In the genomic region with DNA sequence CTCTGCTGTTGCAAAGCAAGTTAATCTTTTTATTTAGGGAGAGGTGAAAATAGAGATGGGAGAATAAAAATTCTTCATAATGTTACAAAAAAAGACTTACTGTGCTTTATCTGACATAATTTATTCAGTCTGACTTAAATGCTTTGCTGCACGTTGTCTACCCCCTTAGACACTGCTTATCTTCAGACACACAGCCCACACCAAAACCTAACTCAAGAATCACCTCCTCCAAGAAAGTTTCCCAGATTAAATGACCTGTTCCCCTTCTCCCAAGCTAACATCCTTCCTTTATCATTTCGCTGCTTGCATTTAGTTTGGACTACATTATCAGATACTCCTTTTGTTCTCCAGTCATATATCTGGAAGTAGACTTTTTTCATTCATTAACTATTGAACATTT, we compare ENCODE assay signal across 24 cellular contexts. TPM values are rescaled to one million over a fixed set of nuclear protein-coding genes. Genes with fewer than 3 reads are reported as not detected.
DNase-seq lines count a peak whose midpoint lies in the region; ATAC-seq and TF ChIP-seq lines count a peak whose summit lies in the region.
"Had no signal": no experiment of that assay in that cellular context is flagged by ENCODE, and none has a peak within 500 bp of the region (broad histone marks: within the 10 kb centered on the region; RNA-seq: fewer than 3 reads in every experiment).

No MANE protein-coding gene starts in this region.

- H3K4me1 ChIP-seq in OCI-LY7 (ENCODE audit: insufficient read depth, low read length, poor library complexity, severe bottlenecking) (peaks cover 67% of the 10 kb centered on the region), subcutaneous abdominal adipose tissue (ENCODE audit: control insufficient read depth in 5 of 5, insufficient read depth in 5 of 5, low read length in 5 of 5) (peaks cover 0 to 40% (median 31%) of the 10 kb centered on the region in 5 donors)
- H3K4me1 ChIP-seq: breast epithelium had no signal

- H3K36me3 ChIP-seq in OCI-LY7 (ENCODE audit: insufficient read depth, low read length), result no peaks in the 10 kb centered on the region
- H3K36me3 ChIP-seq in subcutaneous abdominal adipose tissue (ENCODE audit: control insufficient read depth in 5 of 5, insufficient read depth in 5 of 5, low read length in 5 of 5), result no peaks in the 10 kb centered on the region
- H3K36me3 ChIP-seq: breast epithelium, neural progenitor cell, uterus had no signal

- H3K9me3 Mint-ChIP-seq in activated T-cell treated with anti-CD3 and anti-CD28 coated beads, Interleukin-2, amount 50 U/mL, for 4 hours, result no peaks in the 10 kb centered on the region
- H3K9me3 Mint-ChIP-seq in activated T-cell treated with anti-CD3 and anti-CD28 coated beads, Interleukin-2, amount 50 U/mL, for 72 hours, result no peaks in the 10 kb centered on the region
- no peaks in the 10 kb centered on the region for H3K9me3 Mint-ChIP-seq in effector memory CD8-positive, alpha-beta T cell
- H3K9me3 Mint-ChIP-seq: activated CD8-positive, alpha-beta T cell treated with anti-CD3 and anti-CD28 coated beads for 36 hours; HFFc6; neural progenitor cell had no signal

- H3K4me1 Mint-ChIP-seq in activated T-cell treated with anti-CD3 and anti-CD28 coated beads, Interleukin-2, amount 50 U/mL, for 4 hours (ENCODE audit: low read depth), result peaks cover 67% of the 10 kb centered on the region
- H3K4me1 Mint-ChIP-seq in activated T-cell treated with anti-CD3 and anti-CD28 coated beads, Interleukin-2, amount 50 U/mL, for 72 hours (ENCODE audit: low read depth), result peaks cover 62% of the 10 kb centered on the region
- H3K4me1 Mint-ChIP-seq in effector memory CD8-positive, alpha-beta T cell (ENCODE audit: low read depth in 2 of 2), result peaks cover 42 to 44% of the 10 kb centered on the region in 2 donors

- H3K4me3 ChIP-seq in OCI-LY7 (ENCODE audit: low read depth, low read length, poor library complexity, severe bottlenecking), result peak overlapping the region; percentile 16
- H3K4me3 ChIP-seq in subcutaneous abdominal adipose tissue (ENCODE audit: low read depth in 1 of 5, low read length in 5 of 5), result no peak overlapping the region
- H3K4me3 ChIP-seq: gastrocnemius medialis, neural progenitor cell, uterus had no signal

- no peak overlapping the region for H3K9ac ChIP-seq in subcutaneous abdominal adipose tissue (ENCODE audit: low read length in 5 of 5)
- H3K9ac ChIP-seq: neural progenitor cell had no signal

- ATAC-seq in activated T-cell treated with anti-CD3 and anti-CD28 coated beads, Interleukin-2, amount 50 U/mL, for 4 hours, result no peak
- no peak for ATAC-seq in activated T-cell treated with anti-CD3 and anti-CD28 coated beads, Interleukin-2, amount 50 U/mL, for 72 hours (replicated peaks in 1 of 2)
- no peak for ATAC-seq in effector memory CD8-positive, alpha-beta T cell (replicated peaks)
- ATAC-seq in HG02870 (IDR thresholded peaks at IDR 0.05; ENCODE audit: unreplicated experiment), result no peak
- no peak for ATAC-seq in HG03095 (IDR thresholded peaks at IDR 0.05; ENCODE audit: unreplicated experiment)
- ATAC-seq: activated CD8-positive, alpha-beta T cell treated with anti-CD3 and anti-CD28 coated beads for 36 hours; esophagus mucosa; gastrocnemius medialis had no signal

- CTCF ChIA-PET in OCI-LY7 (lab: Charles Lee; ENCODE audit: unreplicated experiment), result no interaction called here

- H3K9me3 ChIP-seq in OCI-LY7 (ENCODE audit: low read length) (no peaks in the 10 kb centered on the region), subcutaneous abdominal adipose tissue (ENCODE audit: control insufficient read depth in 5 of 5, low read length in 5 of 5) (no peaks in the 10 kb centered on the region)
- H3K9me3 ChIP-seq: breast epithelium, gastrocnemius medialis, uterus had no signal

- no peaks in the 10 kb centered on the region for H3K27me3 ChIP-seq in subcutaneous abdominal adipose tissue (ENCODE audit: control insufficient read depth in 5 of 5, insufficient read depth in 4 of 5, low read length in 5 of 5)
- H3K27me3 ChIP-seq: breast epithelium, gastrocnemius medialis, neural progenitor cell, uterus had no signal

- H3K27ac ChIP-seq in OCI-LY7 (ENCODE audit: low read depth, low read length, poor library complexity, severe bottlenecking), result no peak overlapping the region
- H3K27ac ChIP-seq in subcutaneous abdominal adipose tissue (ENCODE audit: low read depth, low read length), result peak overlapping the region; percentile 18
- H3K27ac ChIP-seq: breast epithelium, gastrocnemius medialis, neural progenitor cell, WERI-Rb-1 had no signal

- POLR2A ChIA-PET in OCI-LY7 (lab: Charles Lee), result no interaction called here

- peaks cover 84% of the 10 kb centered on the region for H3K79me2 ChIP-seq in OCI-LY7 (ENCODE audit: insufficient read depth, low read depth, low read length)

- no peaks in the 10 kb centered on the region for H3K9me2 ChIP-seq in OCI-LY7 (ENCODE audit: insufficient read depth, low read length)

- H3K4me2 ChIP-seq in OCI-LY7 (ENCODE audit: low read length), result peak overlapping the region; percentile 99
- H3K4me2 ChIP-seq: neural progenitor cell had no signal

- TF ChIP-seq CTCF in OCI-LY7 (conservative IDR thresholded peaks at IDR 0.05; ENCODE audit: low read length), result no peak

- no peak for DNase-seq in activated T-cell treated with anti-CD3 and anti-CD28 coated beads, Interleukin-2, amount 50 U/mL, for 4 hours
- no peak for DNase-seq in activated T-cell treated with anti-CD3 and anti-CD28 coated beads, Interleukin-2, amount 50 U/mL, for 72 hours
- DNase-seq in OCI-LY7 (ENCODE audit: low spot score), result no peak
- DNase-seq in effector memory CD8-positive, alpha-beta T cell, result no peak
- DNase-seq in stimulated activated CD4-positive, alpha-beta T cell treated with anti-CD3 and anti-CD28 coated beads, Interleukin-4, amount 100 ng/mL, for 24 hours, result no peak
- DNase-seq: ACHN; activated CD8-positive, alpha-beta T cell treated with anti-CD3 and anti-CD28 coated beads for 36 hours; dermis blood vessel endothelial cell; DMS79 treated with DMSO at 0.1 percent for 48 hours; gastrocnemius medialis; HFFc6; kidney glomerular epithelial cell; NCI-H1417 treated with DMSO at 0.1 percent for 48 hours; NCI-H524 treated with DMSO at 0.1 percent for 48 hours; small intestine; stimulated activated CD4-positive, alpha-beta T cell treated with anti-CD3 and anti-CD28 coated beads, Interleukin-4, amount 100 ng/mL, for 1 hour; uterus; WERI-Rb-1 had no signal

- peak overlapping the region; percentile 0 for H3K4me3 Mint-ChIP-seq in activated T-cell treated with anti-CD3 and anti-CD28 coated beads, Interleukin-2, amount 50 U/mL, for 4 hours
- H3K4me3 Mint-ChIP-seq in activated T-cell treated with anti-CD3 and anti-CD28 coated beads, Interleukin-2, amount 50 U/mL, for 72 hours, result peak overlapping the region in 1 of 2 donors; percentile 3
- peak overlapping the region; percentile 92 to 93 for H3K4me3 Mint-ChIP-seq in effector memory CD8-positive, alpha-beta T cell
- H3K4me3 Mint-ChIP-seq: neural progenitor cell had no signal

- no peaks in the 10 kb centered on the region for H4K20me1 ChIP-seq in OCI-LY7 (ENCODE audit: insufficient read depth, low read length)

- no peak overlapping the region for H3K27ac Mint-ChIP-seq in activated T-cell treated with anti-CD3 and anti-CD28 coated beads, Interleukin-2, amount 50 U/mL, for 72 hours
- H3K27ac Mint-ChIP-seq in effector memory CD8-positive, alpha-beta T cell, result peak overlapping the region; percentile 27 to 71
- H3K27ac Mint-ChIP-seq: activated CD8-positive, alpha-beta T cell treated with anti-CD3 and anti-CD28 coated beads for 36 hours; neural progenitor cell had no signal

- intact Hi-C loops in OCI-LY7 (cut with micrococcal nuclease; ENCODE audit: unreplicated experiment), result loop anchor here (5.0 to 10.0 kb wide), 2 partner anchors 207 to 1041 kb away; partner anchors contain the start of genes KRR1 and ZDHHC17

- H3K36me3 Mint-ChIP-seq in activated T-cell treated with anti-CD3 and anti-CD28 coated beads, Interleukin-2, amount 50 U/mL, for 4 hours (ENCODE audit: insufficient read depth), result peaks cover 14% of the 10 kb centered on the region
- H3K36me3 Mint-ChIP-seq in activated T-cell treated with anti-CD3 and anti-CD28 coated beads, Interleukin-2, amount 50 U/mL, for 72 hours (ENCODE audit: insufficient read depth in 2 of 2), result peaks cover 1 to 3% of the 10 kb centered on the region in 2 donors
- H3K36me3 Mint-ChIP-seq in effector memory CD8-positive, alpha-beta T cell (ENCODE audit: insufficient read depth), result peaks cover 44% of the 10 kb centered on the region

- H3K27me3 Mint-ChIP-seq in activated T-cell treated with anti-CD3 and anti-CD28 coated beads, Interleukin-2, amount 50 U/mL, for 4 hours (ENCODE audit: low read depth), result no peaks in the 10 kb centered on the region
- no peaks in the 10 kb centered on the region for H3K27me3 Mint-ChIP-seq in activated T-cell treated with anti-CD3 and anti-CD28 coated beads, Interleukin-2, amount 50 U/mL, for 72 hours (ENCODE audit: low read depth)
- no peaks in the 10 kb centered on the region for H3K27me3 Mint-ChIP-seq in effector memory CD8-positive, alpha-beta T cell
- H3K27me3 Mint-ChIP-seq: activated CD8-positive, alpha-beta T cell treated with anti-CD3 and anti-CD28 coated beads for 36 hours had no signal

- H2AFZ ChIP-seq in OCI-LY7 (ENCODE audit: low read length), result no peak overlapping the region
- H2AFZ ChIP-seq: neural progenitor cell had no signal

- BruUV-seq in OCI-LY7 (replicated peaks; lab: Mats Ljungman, UMichigan), result no TSS peak

RNA-seq across cellular contexts. Expression of gene OSBPL8, which starts 3.8 kb away (rescaled TPM):
- total RNA-seq in activated T-cell treated with anti-CD3 and anti-CD28 coated beads, Interleukin-2, amount 50 U/mL, for 4 hours, result 10 to 100 TPM; 81.3 to 91.9 (median 87.3) TPM
- total RNA-seq in activated T-cell treated with anti-CD3 and anti-CD28 coated beads, Interleukin-2, amount 50 U/mL, for 72 hours, result 10 to 100 TPM; 75.0 to 75.6 TPM
- 25.0 and 34.0 TPM in 2 replicates for total RNA-seq in OCI-LY7 (2014; rRNA removed; shearing (Covaris generic))
- total RNA-seq in OCI-LY7 (2022), result 57.0 and 61.3 TPM in 2 replicates
